ENCODE assay signal across 11 cellular contexts in the genomic region with DNA sequence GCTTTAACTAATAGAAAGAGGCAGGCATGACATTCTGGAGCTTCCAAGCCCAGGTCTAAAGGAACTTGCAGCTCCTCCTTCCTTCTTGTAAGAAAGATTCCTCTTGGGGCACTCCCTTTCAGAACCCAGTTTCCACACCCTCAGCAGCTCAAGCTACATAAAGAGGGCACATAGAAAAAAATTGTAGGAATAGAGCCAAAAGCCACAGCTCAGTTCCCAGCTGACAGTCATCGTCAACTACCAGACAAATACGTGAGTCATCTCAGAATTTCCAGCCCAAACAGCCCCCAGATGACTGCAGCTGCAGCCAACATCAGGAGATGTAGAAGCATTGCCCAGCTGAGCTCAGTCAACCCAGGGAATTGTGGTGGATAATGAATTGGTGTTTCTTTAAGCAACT.
DNase-seq lines count a peak whose midpoint lies in the region; FAIRE-seq and TF ChIP-seq lines count a peak whose summit lies in the region.
"Had no signal": no experiment of that assay in that cellular context is flagged by ENCODE, and none has a peak within 500 bp of the region (broad histone marks: within the 10 kb centered on the region; RNA-seq: fewer than 3 reads in every experiment).

No MANE protein-coding gene starts in this region.

- H3K9me3 ChIP-seq in ovary, result no peaks in the 10 kb centered on the region
- H3K9me3 ChIP-seq: right lobe of liver had no signal

- FAIRE-seq in bronchial epithelial cell (lab: Jason Lieb, UNC), result peak; percentile 43

- H3K27me3 ChIP-seq in bronchial epithelial cell (ENCODE audit: control insufficient read depth, insufficient read depth, low read length), result no peaks in the 10 kb centered on the region
- no peaks in the 10 kb centered on the region for H3K27me3 ChIP-seq in kidney epithelial cell (ENCODE audit: control insufficient read depth, insufficient read depth, low read length)
- H3K27me3 ChIP-seq in ovary, result no peaks in the 10 kb centered on the region
- H3K27me3 ChIP-seq: right lobe of liver, uterus had no signal

- no peak for TF ChIP-seq CTCF in bronchial epithelial cell (IDR thresholded peaks at IDR 0.05; ENCODE audit: insufficient read depth, low read length, severe bottlenecking)
- TF ChIP-seq CTCF in kidney epithelial cell (IDR thresholded peaks at IDR 0.05; ENCODE audit: insufficient read depth, low read length, poor library complexity, severe bottlenecking), result no peak
- TF ChIP-seq CTCF in ovary (IDR thresholded peaks at IDR 0.05), result no peak

- H3K4me3 ChIP-seq in bronchial epithelial cell (ENCODE audit: low read depth, low read length), result no peak overlapping the region
- no peak overlapping the region for H3K4me3 ChIP-seq in kidney epithelial cell (ENCODE audit: low read depth, low read length)
- H3K4me3 ChIP-seq in ovary, result no peak overlapping the region
- H3K4me3 ChIP-seq: right lobe of liver, uterus had no signal

- H3K27ac ChIP-seq in ovary, result no peak overlapping the region
- H3K27ac ChIP-seq: right lobe of liver, uterus had no signal

- 22 to 32% (median 31%) methylated on average over 2 of the region's 2 CpGs for WGBS in ovary, 3 donors

- DNase-seq in AG08395 (ENCODE audit: low spot score) (peak; percentile 92), bronchial epithelial cell (ENCODE audit: low read depth) (peak; percentile 98), kidney epithelial cell (ENCODE audit: low read depth) (peak; percentile 97), HuH-7.5 (ENCODE audit: low spot score) (no peak), HuH-7 (ENCODE audit: low spot score) (no peak), ovary (no peak)
- no peak for DNase-seq in stimulated activated CD4-positive, alpha-beta T cell treated with anti-CD3 and anti-CD28 coated beads, Interleukin-4, amount 100 ng/mL, for 24 hours
- DNase-seq: activated CD4-positive, alpha-beta T cell treated with anti-CD3 and anti-CD28 coated beads for 1 hour; right lobe of liver; uterus had no signal

- no peak for TF ChIP-seq POLR2A in ovary (IDR thresholded peaks at IDR 0.05)

- TF ChIP-seq RAD21 in Ishikawa (IDR thresholded peaks at IDR 0.05; ENCODE audit: low read depth), result no peak

- no peak for TF ChIP-seq EP300 in Ishikawa (IDR thresholded peaks at IDR 0.05; ENCODE audit: borderline replicate concordance)
- no peak for TF ChIP-seq EP300 in ovary (IDR thresholded peaks at IDR 0.05)

- no peaks in the 10 kb centered on the region for H3K4me1 ChIP-seq in ovary (ENCODE audit: insufficient read depth)
- H3K4me1 ChIP-seq: uterus had no signal

- intact Hi-C loops in ovary (cut with DNase I), result no loop called here

- H3K36me3 ChIP-seq in bronchial epithelial cell (ENCODE audit: control insufficient read depth, insufficient read depth, low read length) (no peaks in the 10 kb centered on the region), kidney epithelial cell (ENCODE audit: control insufficient read depth, insufficient read depth, low read length) (no peaks in the 10 kb centered on the region), ovary (no peaks in the 10 kb centered on the region)
- H3K36me3 ChIP-seq: right lobe of liver, uterus had no signal

TF ChIP-seq in Ishikawa, 13 proteins besides CTCF, POLR2A, EP300 and RAD21:
- peak; percentile 75 for TF ChIP-seq NFIC (IDR thresholded peaks at IDR 0.05)
- TF ChIP-seq FOXM1 (IDR thresholded peaks at IDR 0.05; ENCODE audit: borderline replicate concordance, low read depth), result no peak
TF ChIP-seq in Ishikawa: peak in this region for 1.

Comparison
In these comparisons a context has a peak if more than half of its experiments do, and no peak if none do; other contexts are left out.
1. DNase-seq: peak in AG08395 (single experiment), bronchial epithelial cell (single experiment) and kidney epithelial cell (single experiment); none in HuH-7.5 (single experiment), stimulated activated CD4-positive, alpha-beta T cell treated with anti-CD3 and anti-CD28 coated beads, Interleukin-4, amount 100 ng/mL, for 24 hours (single experiment), HuH-7 (single experiment) and ovary (0 of 5).